In the genomic region with DNA sequence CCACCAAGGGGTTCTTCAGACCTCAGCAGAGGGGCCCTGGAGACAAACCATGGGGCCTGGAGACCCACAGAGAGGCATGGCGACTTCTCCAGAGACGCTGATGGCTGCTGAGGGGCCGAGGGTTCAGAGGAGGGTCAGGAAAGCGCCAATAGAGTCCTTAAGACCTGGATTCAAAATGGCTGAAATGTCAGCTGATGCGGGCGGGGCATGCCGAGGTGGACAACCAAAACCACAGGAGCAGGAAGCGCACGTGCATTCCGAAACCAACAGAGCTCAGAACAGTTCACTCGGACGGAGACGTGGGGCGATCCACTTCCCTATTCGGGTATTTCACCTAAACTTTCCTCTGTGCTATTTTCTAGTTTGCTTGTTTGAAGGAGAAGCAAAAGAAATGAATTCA, we compare ENCODE assay signal across 11 cellular contexts.
A peak's percentile ranks its signal among the peaks of the same experiment; 100 is the strongest.
DNase-seq lines count a peak whose midpoint lies in the region; ATAC-seq and TF ChIP-seq lines count a peak whose summit lies in the region.
"Had no signal": no experiment of that assay in that cellular context is flagged by ENCODE, and none has a peak within 500 bp of the region (broad histone marks: within the 10 kb centered on the region; RNA-seq: fewer than 3 reads in every experiment).

No MANE protein-coding gene starts in this region.

- DNase-seq in lower lobe of right lung = peak; percentile 60
- no peak for DNase-seq in kidney glomerular epithelial cell (lab: John Stamatoyannopoulos, UW)
- no peak for DNase-seq in T-helper 9 cell
- no peak for DNase-seq in NCI-H345 treated with DMSO at 0.1 percent for 48 hours (lab: John Stamatoyannopoulos, UW; ENCODE audit: unreplicated experiment)
- DNase-seq in activated effector memory CD4-positive, alpha-beta T cell treated with Interleukin-2 at 50 U/mL for 16 hours = no peak
- DNase-seq: activated CD4-positive, alpha-beta memory T cell treated with anti-CD3 and anti-CD28 coated beads, Interleukin-2, amount 10 ng/mL, durations not matched to agents 7 days and 5 days; caudate nucleus; head of caudate nucleus had no signal

- no peaks in the 10 kb centered on the region for H3K9me3 ChIP-seq in lower lobe of right lung

- H3K36me3 ChIP-seq in lower lobe of right lung = no peaks in the 10 kb centered on the region

- no peak overlapping the region for H3K27ac ChIP-seq in lower lobe of right lung

- no peak for TF ChIP-seq CTCF in lower lobe of right lung (IDR thresholded peaks at IDR 0.05)

- H3K27me3 ChIP-seq in lower lobe of right lung (ENCODE audit: low read depth) = no peaks in the 10 kb centered on the region

- intact Hi-C loops in lower lobe of right lung (cut with DNase I) = no loop called here

- no peak overlapping the region for H3K4me3 ChIP-seq in lower lobe of right lung

- ATAC-seq in GM18909 (IDR thresholded peaks at IDR 0.05; ENCODE audit: poor library complexity, unreplicated experiment) (peak; percentile 77), GM21529 (IDR thresholded peaks at IDR 0.05; ENCODE audit: unreplicated experiment) (peak; percentile 80), HG03469 (IDR thresholded peaks at IDR 0.05; ENCODE audit: unreplicated experiment) (peak; percentile 64), lower lobe of right lung (no peak)

- no peaks in the 10 kb centered on the region for H3K4me1 ChIP-seq in lower lobe of right lung

Comparison
In these comparisons a context has a peak if more than half of its experiments do, and no peak if none do; other contexts are left out.
1. ATAC-seq: peak in GM18909 (single experiment), GM21529 (single experiment) and HG03469 (single experiment); none in lower lobe of right lung (0 of 2).